8 cellular contexts compared by ENCODE assay signal in genomic region chr10:100374137-100374655, GRCh38. TPM values are rescaled to one million over a fixed set of nuclear protein-coding genes. Genes with fewer than 3 reads are reported as not detected.
DNase-seq lines count a peak whose midpoint lies in the region; ATAC-seq and TF ChIP-seq lines count a peak whose summit lies in the region.

No MANE protein-coding gene starts in this region.

- peaks cover 37% of the 10 kb centered on the region for H3K4me1 ChIP-seq in SJSA1 (replicated peaks)
- H3K4me1 ChIP-seq in hepatocyte (ENCODE audit: insufficient read depth): peaks cover 46% of the 10 kb centered on the region
- peaks cover 34% of the 10 kb centered on the region for H3K4me1 ChIP-seq in skeletal muscle satellite cell (ENCODE audit: control insufficient read depth, insufficient read depth, low read length)

- peak overlapping the region; percentile 90 for H3K9ac ChIP-seq in skeletal muscle satellite cell (ENCODE audit: low read depth, low read length)

- H3K27ac ChIP-seq in SJSA1 (peak overlapping the region; percentile 94), hepatocyte (peak overlapping the region; percentile 97)

- ATAC-seq in GM21360 (IDR thresholded peaks at IDR 0.05; ENCODE audit: unreplicated experiment): no peak

- H3K27me3 ChIP-seq in SJSA1 (replicated peaks): no peaks in the 10 kb centered on the region; the same call in 1 of the 2 replicates
- no peaks in the 10 kb centered on the region for H3K27me3 ChIP-seq in hepatocyte
- H3K27me3 ChIP-seq in skeletal muscle satellite cell (ENCODE audit: control insufficient read depth, insufficient read depth, low read length): no peaks in the 10 kb centered on the region

- no peak for TF ChIP-seq CTCF in GM12865 (IDR thresholded peaks at IDR 0.05; ENCODE audit: insufficient read depth, low read depth, low read length, missing control alignments)
- TF ChIP-seq CTCF in hepatocyte (IDR thresholded peaks at IDR 0.05; ENCODE audit: poor library complexity): no peak

- H2AFZ ChIP-seq in hepatocyte: peak overlapping the region; percentile 3

- WGBS in hepatocyte (ENCODE audit: low lambda C conversion rate, missing lambda C conversion rate): 11% methylated on average over 4 of the region's 4 CpGs

- peaks cover 13% of the 10 kb centered on the region for H3K79me2 ChIP-seq in hepatocyte

- peak; percentile 16 for DNase-seq in GM12865 (ENCODE audit: low read depth)
- DNase-seq in SJSA1 (ENCODE audit: low read depth in 1 of 2, low spot score in 2 of 2): no peak
- DNase-seq in hepatocyte (ENCODE audit: low spot score): no peak
- DNase-seq in activated CD8-positive, alpha-beta memory T cell treated with anti-CD3 and anti-CD28 coated beads, Interleukin-2, amount 50 U/mL, for 48 hours: no peak
- DNase-seq in activated T-cell treated with anti-CD3 and anti-CD28 coated beads for 4 hours: no peak
- no peak for DNase-seq in RPMI8226

- no peaks in the 10 kb centered on the region for H3K9me2 ChIP-seq in hepatocyte (replicated peaks; ENCODE audit: insufficient read depth)

- H4K20me1 ChIP-seq in hepatocyte (ENCODE audit: insufficient read depth, poor library complexity, severe bottlenecking): no peaks in the 10 kb centered on the region

- H3K4me2 ChIP-seq in hepatocyte (peak overlapping the region; percentile 76), skeletal muscle satellite cell (ENCODE audit: low read length) (peak overlapping the region; percentile 91)

- H3K36me3 ChIP-seq in SJSA1 (no peaks in the 10 kb centered on the region), hepatocyte (replicated peaks; ENCODE audit: insufficient read depth, low read depth) (no peaks in the 10 kb centered on the region), skeletal muscle satellite cell (ENCODE audit: insufficient read depth, low read length) (no peaks in the 10 kb centered on the region)

- H3K9me3 ChIP-seq in SJSA1 (replicated peaks): no peaks in the 10 kb centered on the region
- no peaks in the 10 kb centered on the region for H3K9me3 ChIP-seq in hepatocyte (ENCODE audit: low read depth)
- no peaks in the 10 kb centered on the region for H3K9me3 ChIP-seq in skeletal muscle satellite cell (replicated peaks; ENCODE audit: low read length)

- H3K4me3 ChIP-seq in GM12865 (ENCODE audit: low read depth, low read length) (peak overlapping the region; percentile 83), SJSA1 (peak overlapping the region; percentile 44), hepatocyte (peak overlapping the region; percentile 14), skeletal muscle satellite cell (ENCODE audit: low read length) (peak overlapping the region; percentile 71)

RNA-seq across cellular contexts. Expression of gene SCD, which starts 27.2 kb away (rescaled TPM):
- 37.0 and 41.8 TPM in 2 replicates for total RNA-seq in SJSA1 (2014; rRNA removed; shearing (Covaris generic))
- total RNA-seq in hepatocyte: 589 and 622 TPM in 2 replicates
- polyA plus RNA-seq in hepatocyte: 213 and 282 TPM in 2 replicates
- 170 and 467 TPM in 2 replicates for total RNA-seq in skeletal muscle satellite cell (2012; rRNA removed)

RNA-seq across cellular contexts. Expression of gene PKD2L1, which starts 44.2 kb away (rescaled TPM):
- total RNA-seq in SJSA1 (2014; rRNA removed; shearing (Covaris generic)): not detected in 2 replicates
- total RNA-seq in hepatocyte: 0.10 TPM in 1 of 2 replicates, not detected in the other
- polyA plus RNA-seq in hepatocyte: 0.88 and 1.9 TPM in 2 replicates
- not detected in 2 replicates for total RNA-seq in skeletal muscle satellite cell (2012; rRNA removed)

Comparison
In these comparisons a context has a peak if more than half of its experiments do, and no peak if none do; other contexts are left out.
1. H3K4me3 ChIP-seq: peak in every context shown above with its lines; median percentile 83 in GM12865; 71 in skeletal muscle satellite cell; 44 in SJSA1; 14 in hepatocyte.
2. RNA of gene SCD, which starts 27.2 kb away (total RNA-seq): 589 to 622 TPM in hepatocyte; 37.0 to 41.8 TPM in SJSA1; every median in the first group is over 10 times any median in the second.